8 cellular contexts compared by ENCODE assay signal in the genomic region with DNA sequence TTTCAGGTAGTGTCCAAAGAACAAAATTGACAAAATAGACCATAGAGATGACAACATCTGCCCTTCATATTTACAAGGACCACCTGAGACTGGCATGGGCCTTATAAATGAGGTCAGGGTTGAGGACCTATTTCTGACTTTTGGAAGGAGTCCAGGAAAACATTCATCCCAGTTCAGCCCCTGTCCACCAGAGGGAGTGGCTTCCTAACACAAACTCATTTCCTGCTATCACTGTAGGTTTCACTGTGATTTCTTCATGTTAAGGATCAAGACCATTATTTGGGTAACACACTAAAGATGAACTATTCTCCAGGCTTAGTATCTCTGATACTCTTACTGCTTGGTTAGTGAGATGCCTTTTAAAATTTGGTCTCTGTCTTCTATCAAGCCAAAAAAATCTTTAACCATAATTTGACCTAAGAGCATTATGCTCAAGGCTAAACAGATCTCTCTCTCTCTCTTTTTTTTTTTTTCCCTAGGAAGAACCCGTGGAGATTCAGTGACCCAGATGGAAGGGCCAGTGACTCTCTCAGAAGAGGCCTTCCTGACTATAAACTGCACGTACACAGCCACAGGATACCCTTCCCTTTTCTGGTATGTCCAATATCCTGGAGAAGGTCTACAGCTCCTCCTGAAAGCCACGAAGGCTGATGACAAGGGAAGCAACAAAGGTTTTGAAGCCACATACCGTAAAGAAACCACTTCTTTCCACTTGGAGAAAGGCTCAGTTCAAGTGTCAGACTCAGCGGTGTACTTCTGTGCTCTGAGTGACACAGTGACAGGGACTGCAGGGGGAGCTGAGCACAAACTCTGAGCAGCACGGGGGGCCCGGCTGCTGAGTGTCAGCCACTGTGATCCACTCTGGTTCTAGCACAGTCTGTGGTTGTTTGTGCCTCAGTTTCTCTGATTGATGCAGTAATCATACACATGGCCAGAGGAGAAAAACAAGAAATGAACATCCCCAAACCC.
DNase-seq lines count a peak whose midpoint lies in the region; ATAC-seq, FAIRE-seq and TF ChIP-seq lines count a peak whose summit lies in the region.

No MANE protein-coding gene starts in this region.

- H3K4me3 ChIP-seq in A549 = no peak overlapping the region
- H3K4me3 ChIP-seq in GM12865 (ENCODE audit: low read depth, low read length) = no peak overlapping the region
- peak overlapping the region in 1 of 2 experiments; percentile 49; a peak in 1 of 4 replicates for H3K4me3 ChIP-seq in SK-N-SH (ENCODE audit: low read depth in 2 of 2, low read length in 1 of 2)
- no peak overlapping the region for H3K4me3 ChIP-seq in neural progenitor cell
- H3K4me3 ChIP-seq in tibial artery = no peak overlapping the region

- peak; percentile 64 to 77; a peak in 5 of 6 replicates for ATAC-seq in A549

- TF ChIP-seq CTCF in A549 (IDR thresholded peaks at IDR 0.05) = no peak
- TF ChIP-seq CTCF in GM12865 (IDR thresholded peaks at IDR 0.05; ENCODE audit: insufficient read depth, low read depth, low read length, missing control alignments) = peak; percentile 51
- peak; percentile 57 for TF ChIP-seq CTCF in SK-N-SH (IDR thresholded peaks at IDR 0.05)
- TF ChIP-seq CTCF in chondrocyte (IDR thresholded peaks at IDR 0.05) = peak; percentile 50
- peak; percentile 73 for TF ChIP-seq CTCF in neural progenitor cell (IDR thresholded peaks at IDR 0.05)
- TF ChIP-seq CTCF in tibial artery (IDR thresholded peaks at IDR 0.05) = no peak

- no peaks in the 10 kb centered on the region for H3K36me3 Mint-ChIP-seq in chondrocyte (ENCODE audit: low read depth)
- no peaks in the 10 kb centered on the region for H3K36me3 Mint-ChIP-seq in neural progenitor cell

- H3K27ac ChIP-seq in A549 = no peak overlapping the region
- H3K27ac ChIP-seq in SK-N-SH (ENCODE audit: low read depth in 2 of 2, low read length in 1 of 2) = no peak overlapping the region
- H3K27ac ChIP-seq in neural progenitor cell = no peak overlapping the region
- H3K27ac ChIP-seq in tibial artery = no peak overlapping the region

- H3K9ac ChIP-seq in SK-N-SH (no peak overlapping the region), neural progenitor cell (no peak overlapping the region)

- 27% methylated on average over 7 of the region's 7 CpGs for WGBS in A549 (ENCODE audit: missing lambda C conversion rate)
- WGBS in SK-N-SH (ENCODE audit: low lambda C conversion rate) = 7% methylated on average over 7 of the region's 7 CpGs

- H3K27me3 ChIP-seq in SK-N-SH (ENCODE audit: insufficient read depth) = no peaks in the 10 kb centered on the region
- H3K27me3 ChIP-seq in neural progenitor cell = peaks cover 12% of the 10 kb centered on the region
- no peaks in the 10 kb centered on the region for H3K27me3 ChIP-seq in tibial artery

- no peak overlapping the region for H3K4me2 ChIP-seq in A549
- no peak overlapping the region for H3K4me2 ChIP-seq in SK-N-SH
- no peak overlapping the region for H3K4me2 ChIP-seq in neural progenitor cell

- FAIRE-seq in A549 (lab: Jason Lieb, UNC) = no peak

- H4K20me1 ChIP-seq in SK-N-SH (ENCODE audit: insufficient read depth) = no peaks in the 10 kb centered on the region
- no peaks in the 10 kb centered on the region for H4K20me1 ChIP-seq in neural progenitor cell (ENCODE audit: low read depth)

- POLR2A ChIA-PET in A549 (lab: Yijun Ruan, JAX) (no interaction called here), SK-N-SH (lab: Yijun Ruan, JAX) (no interaction called here)

- H3K27ac Mint-ChIP-seq in chondrocyte (ENCODE audit: unreplicated experiment) (no peak overlapping the region), neural progenitor cell (no peak overlapping the region)

- H3K4me1 ChIP-seq in A549 = no peaks in the 10 kb centered on the region
- no peaks in the 10 kb centered on the region for H3K4me1 ChIP-seq in SK-N-SH (ENCODE audit: control insufficient read depth in 1 of 2, insufficient read depth in 2 of 2, low read depth in 1 of 2, low read length in 1 of 2)
- H3K4me1 ChIP-seq in neural progenitor cell = no peaks in the 10 kb centered on the region
- H3K4me1 ChIP-seq in tibial artery = no peaks in the 10 kb centered on the region

- intact Hi-C loops in tibial artery (cut with DNase I; ENCODE audit: low total_unique reads) = no loop called here

- DNase-seq in A549 (ENCODE audit: low read depth in 1 of 2, low spot score in 1 of 2) = peak; percentile 18 to 56
- DNase-seq in GM12865 (ENCODE audit: low read depth) = peak; percentile 28
- DNase-seq in SK-N-SH = peak; percentile 9
- DNase-seq in chondrocyte (ENCODE audit: low spot score) = no peak
- peak; percentile 44 for DNase-seq in neural progenitor cell (ENCODE audit: low spot score)
- no peak for DNase-seq in tibial artery
- no peak for DNase-seq in T-helper 9 cell
- DNase-seq in NCI-H345 treated with DMSO at 0.1 percent for 48 hours (lab: John Stamatoyannopoulos, UW; ENCODE audit: unreplicated experiment) = no peak

- TF ChIP-seq EP300 in A549 (IDR thresholded peaks at IDR 0.05) (no peak), SK-N-SH (IDR thresholded peaks at IDR 0.05; ENCODE audit: borderline replicate concordance in 1 of 2, low read depth in 1 of 2, low read length in 1 of 2) (no peak)

- H2AFZ ChIP-seq in SK-N-SH (ENCODE audit: low read depth) (no peak overlapping the region), neural progenitor cell (replicated peaks) (peak overlapping the region; percentile 56)

- H3K4me1 Mint-ChIP-seq in chondrocyte (ENCODE audit: low read depth) (no peaks in the 10 kb centered on the region), neural progenitor cell (no peaks in the 10 kb centered on the region)

- H3K4me3 Mint-ChIP-seq in chondrocyte (ENCODE audit: unreplicated experiment) (no peak overlapping the region), neural progenitor cell (no peak overlapping the region)

- TF ChIP-seq POLR2A in A549 (IDR thresholded peaks at IDR 0.05; ENCODE audit: low read length) = no peak

- H3F3A ChIP-seq in SK-N-SH (replicated peaks; ENCODE audit: insufficient read depth) (no peaks in the 10 kb centered on the region), neural progenitor cell (ENCODE audit: low read depth) (no peaks in the 10 kb centered on the region)

- H3K79me2 ChIP-seq in SK-N-SH (ENCODE audit: insufficient read depth) = no peaks in the 10 kb centered on the region
- no peaks in the 10 kb centered on the region for H3K79me2 ChIP-seq in neural progenitor cell (ENCODE audit: low read depth)

- CTCF ChIA-PET in A549 (lab: Yijun Ruan, JAX) = interaction anchor here (1.1 to 1.3 kb wide), 3 partner anchors 14 to 24 kb away, joined by 3 to 5 read pairs (median 4); no protein-coding TSS in a partner anchor
- CTCF ChIA-PET in SK-N-SH (lab: Yijun Ruan, JAX) = interaction anchor here (0.8 to 1.4 kb wide), 2 partner anchors 19 to 23 kb away, joined by 3 read pairs; no protein-coding TSS in a partner anchor

- no peaks in the 10 kb centered on the region for H3K9me2 ChIP-seq in SK-N-SH

- TF ChIP-seq RAD21 in A549 (conservative IDR thresholded peaks at IDR 0.05 in 1 of 2, IDR thresholded peaks at IDR 0.05 in 1 of 2) = peak in 1 of 2 experiments; percentile 21; a peak in 1 of 5 replicates
- no peak for TF ChIP-seq RAD21 in SK-N-SH (IDR thresholded peaks at IDR 0.05; ENCODE audit: low read length)

- H3K36me3 ChIP-seq in SK-N-SH (replicated peaks in 1 of 2; ENCODE audit: control insufficient read depth in 1 of 2, insufficient read depth in 2 of 2, low read length in 1 of 2) (no peaks in the 10 kb centered on the region), neural progenitor cell (no peaks in the 10 kb centered on the region), tibial artery (no peaks in the 10 kb centered on the region)

- H3K9me3 ChIP-seq in A549 = no peaks in the 10 kb centered on the region
- H3K9me3 ChIP-seq in SK-N-SH = no peaks in the 10 kb centered on the region
- no peaks in the 10 kb centered on the region for H3K9me3 ChIP-seq in neural progenitor cell (ENCODE audit: low read depth)
- no peaks in the 10 kb centered on the region for H3K9me3 ChIP-seq in tibial artery

- H3K27me3 Mint-ChIP-seq in chondrocyte (ENCODE audit: low read depth) (peaks cover 24% of the 10 kb centered on the region), neural progenitor cell (ENCODE audit: insufficient read depth, low read depth) (no peaks in the 10 kb centered on the region)

- H3K9me3 Mint-ChIP-seq in chondrocyte (ENCODE audit: low read depth) (no peaks in the 10 kb centered on the region), neural progenitor cell (no peaks in the 10 kb centered on the region)

TF ChIP-seq in A549, 52 proteins besides CTCF, POLR2A, EP300 and RAD21 (continues in another document):
- TF ChIP-seq, protein P1, sequence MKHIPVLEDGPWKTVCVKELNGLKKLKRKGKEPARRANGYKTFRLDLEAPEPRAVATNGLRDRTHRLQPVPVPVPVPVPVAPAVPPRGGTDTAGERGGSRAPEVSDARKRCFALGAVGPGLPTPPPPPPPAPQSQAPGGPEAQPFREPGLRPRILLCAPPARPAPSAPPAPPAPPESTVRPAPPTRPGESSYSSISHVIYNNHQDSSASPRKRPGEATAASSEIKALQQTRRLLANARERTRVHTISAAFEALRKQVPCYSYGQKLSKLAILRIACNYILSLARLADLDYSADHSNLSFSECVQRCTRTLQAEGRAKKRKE (CRISPR knock-in tag; IDR thresholded peaks at IDR 0.05; ENCODE audit: low read depth) = no peak
- TF ChIP-seq ZC3H11A (IDR thresholded peaks at IDR 0.05) = no peak
- TF ChIP-seq USF2 (IDR thresholded peaks at IDR 0.05) = no peak

TF ChIP-seq in SK-N-SH, 30 proteins besides CTCF, POLR2A, EP300 and RAD21:
- TF ChIP-seq FOSL2 (IDR thresholded peaks at IDR 0.05; ENCODE audit: borderline replicate concordance, low read depth) = no peak
TF ChIP-seq in SK-N-SH: peak in this region for 0.

Comparison
In these comparisons a context has a peak if more than half of its experiments do, and no peak if none do; other contexts are left out.
1. DNase-seq: peak in A549 (2 of 2), GM12865 (single experiment), SK-N-SH (single experiment) and neural progenitor cell (single experiment); none in chondrocyte (single experiment), tibial artery (0 of 2), T-helper 9 cell (single experiment) and NCI-H345 treated with DMSO at 0.1 percent for 48 hours (single experiment).
2. CTCF ChIP-seq: peak in GM12865 (single experiment), SK-N-SH (single experiment), chondrocyte (single experiment) and neural progenitor cell (single experiment); none in A549 (single experiment) and tibial artery (0 of 2).
3. Of the 12 proteins assayed by ChIP-seq in both A549 and SK-N-SH: peak only in A549: none; only in SK-N-SH: CTCF; in both: none; in neither: 10; mixed calls (peak in some experiments, not most) for 1.